In the genomic region with DNA sequence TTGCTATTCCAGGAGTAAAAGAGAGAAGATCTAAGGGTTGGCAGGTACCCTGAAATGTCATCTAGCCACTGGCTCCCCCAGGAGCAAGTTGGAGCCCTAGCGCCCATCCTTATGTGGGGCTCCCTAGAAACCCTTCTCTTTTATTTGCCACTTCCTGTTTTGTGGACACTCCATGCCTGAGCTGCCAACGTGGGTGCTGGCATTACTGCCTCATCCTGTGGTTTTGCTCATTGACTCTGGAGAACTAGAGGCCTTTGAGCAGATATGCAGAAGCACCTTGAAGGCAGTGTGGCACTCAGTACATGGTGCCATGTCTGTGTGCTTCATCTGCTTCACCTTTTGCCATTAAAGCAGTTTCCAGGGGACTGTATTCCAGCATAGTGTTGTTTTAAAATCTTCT, we compare ENCODE assay signal across 8 cellular contexts. TPM values are rescaled to one million over a fixed set of nuclear protein-coding genes. Genes with fewer than 3 reads are reported as not detected.
A peak's percentile ranks its signal among the peaks of the same experiment; 100 is the strongest.
DNase-seq lines count a peak whose midpoint lies in the region; ATAC-seq, FAIRE-seq and TF ChIP-seq lines count a peak whose summit lies in the region.

No MANE protein-coding gene starts in this region.

- TF ChIP-seq POLR2A in GM18505 (IDR thresholded peaks at IDR 0.05; ENCODE audit: borderline replicate concordance, extremely low read depth, insufficient read depth, insufficient read length), result peak; percentile 15

- intact Hi-C loops in sciatic nerve (cut with DNase I), result no loop called here

- H3K36me3 ChIP-seq in bronchial epithelial cell (ENCODE audit: control insufficient read depth, insufficient read depth, low read length), result peaks cover 13% of the 10 kb centered on the region

- no peak for ATAC-seq in GM18505 (IDR thresholded peaks at IDR 0.05; ENCODE audit: unreplicated experiment)
- peak; percentile 62 for ATAC-seq in sciatic nerve
- no peak for ATAC-seq in HG03460 (IDR thresholded peaks at IDR 0.05; ENCODE audit: unreplicated experiment)

- no peak for TF ChIP-seq CTCF in bronchial epithelial cell (IDR thresholded peaks at IDR 0.05; ENCODE audit: insufficient read depth, low read length, severe bottlenecking)

- H3K27me3 ChIP-seq in bronchial epithelial cell (ENCODE audit: control insufficient read depth, insufficient read depth, low read length), result no peaks in the 10 kb centered on the region

- H3K4me3 ChIP-seq in bronchial epithelial cell (ENCODE audit: low read depth, low read length), result no peak overlapping the region

- FAIRE-seq in bronchial epithelial cell (lab: Jason Lieb, UNC), result no peak

- DNase-seq in OCI-M1 (lab: John Stamatoyannopoulos, UW), result peak; percentile 63
- peak; percentile 64 for DNase-seq in bronchial epithelial cell (ENCODE audit: low read depth)
- no peak for DNase-seq in sciatic nerve (ENCODE audit: low spot score)
- DNase-seq in NCI-H187 treated with DMSO at 0.1 percent for 48 hours (lab: John Stamatoyannopoulos, UW), result no peak
- no peak for DNase-seq in islet precursor cell
- no peak for DNase-seq in NCI-H446 treated with DMSO at 0.1 percent for 48 hours (lab: John Stamatoyannopoulos, UW)

RNA-seq across cellular contexts. Expression of gene EDEM1, which starts 8.1 kb away (rescaled TPM):
- total RNA-seq in bronchial epithelial cell, result 37.6 and 47.2 TPM in 2 replicates
- total RNA-seq in sciatic nerve, result 29.6 TPM

Comparison
In these comparisons a context has a peak if more than half of its experiments do, and no peak if none do; other contexts are left out.
1. DNase-seq: peak in OCI-M1 (single experiment) and bronchial epithelial cell (single experiment); none in sciatic nerve (single experiment), NCI-H187 treated with DMSO at 0.1 percent for 48 hours (single experiment), islet precursor cell (single experiment) and NCI-H446 treated with DMSO at 0.1 percent for 48 hours (single experiment).